ENCODE assay signal across 22 cellular contexts in genomic region chr4:62454535-62454934, GRCh38.
"Had no signal": no experiment of that assay in that cellular context is flagged by ENCODE, and none has a peak within 500 bp of the region (broad histone marks: within the 10 kb centered on the region; RNA-seq: fewer than 3 reads in every experiment).

No MANE protein-coding gene starts in this region.

- H3K4me1 ChIP-seq: esophagus muscularis mucosa, gastroesophageal sphincter, heart left ventricle, left lung, lower lobe of right lung had no signal

- H3K27ac ChIP-seq: coronary artery, dorsolateral prefrontal cortex, esophagus muscularis mucosa, foreskin keratinocyte, gastroesophageal sphincter, heart left ventricle, hepatocyte, left lung, lower lobe of right lung had no signal

- DNase-seq: dermis blood vessel endothelial cell; dorsolateral prefrontal cortex; effector CD4-positive, alpha-beta T cell; effector memory CD4-positive, alpha-beta T cell; foreskin keratinocyte; heart left ventricle; hypothalamus; left cardiac atrium; left lung; left ventricle myocardium superior; lower lobe of right lung; mesenchymal stem cell; mucosa of descending colon had no signal

- FAIRE-seq: colon, endothelial cell of umbilical vein, islet of Langerhans, keratinocyte had no signal

- H3K4me2 ChIP-seq: hepatocyte had no signal

- H3K27me3 ChIP-seq: dorsolateral prefrontal cortex, esophagus muscularis mucosa, foreskin keratinocyte, gastroesophageal sphincter, heart left ventricle, hepatocyte, left lung had no signal

- H3K27ac Mint-ChIP-seq: mesothelial cell of epicardium had no signal

- H3K9me3 ChIP-seq: esophagus muscularis mucosa, gastroesophageal sphincter, heart left ventricle, left lung, lower lobe of right lung, mucosa of descending colon had no signal

- H3K36me3 Mint-ChIP-seq: mesothelial cell of epicardium had no signal

- ATAC-seq: foreskin keratinocyte, gastroesophageal sphincter, heart left ventricle, left cardiac atrium, left lung, left ventricle myocardium superior, lower lobe of right lung, mucosa of descending colon had no signal

- H3K36me3 ChIP-seq: esophagus muscularis mucosa, gastroesophageal sphincter, heart left ventricle, left lung, lower lobe of right lung had no signal

- H3K4me3 Mint-ChIP-seq: mesothelial cell of epicardium had no signal

- H3K9me3 Mint-ChIP-seq: mesothelial cell of epicardium had no signal

- H2AFZ ChIP-seq: hepatocyte had no signal

- H3K4me3 ChIP-seq: coronary artery, dorsolateral prefrontal cortex, esophagus muscularis mucosa, gastroesophageal sphincter, heart left ventricle, hepatocyte, left lung, lower lobe of right lung, mucosa of descending colon had no signal

- H3K79me2 ChIP-seq: hepatocyte had no signal
